In the genomic region with DNA sequence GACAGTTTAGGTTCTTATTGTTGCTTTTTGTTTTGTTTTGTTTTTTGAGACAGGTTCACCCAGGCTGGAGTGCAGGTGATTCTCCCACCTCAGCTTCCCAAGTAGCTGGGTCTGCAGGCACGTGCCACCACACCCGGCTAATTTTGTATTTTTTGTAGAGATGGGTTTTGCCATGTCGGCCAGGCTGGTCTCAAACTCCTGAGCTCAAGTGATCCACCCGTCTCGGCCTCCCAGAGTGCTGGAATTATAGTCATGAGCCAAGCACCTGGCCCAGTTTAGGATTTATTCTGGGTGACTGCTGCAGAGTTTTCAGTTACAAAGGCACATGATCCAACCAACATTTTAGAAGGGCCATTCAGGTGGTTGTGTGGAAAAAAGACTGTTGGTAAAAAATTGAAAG, we compare ENCODE assay signal across 8 cellular contexts.
"Had no signal": no experiment of that assay in that cellular context is flagged by ENCODE, and none has a peak within 500 bp of the region (broad histone marks: within the 10 kb centered on the region; RNA-seq: fewer than 3 reads in every experiment).

No MANE protein-coding gene starts in this region.

- ATAC-seq: GM23338, HCT116 had no signal

- DNase-seq: GM23248, GOT3, H7, H9, HCEC 1CT, HFFc6 had no signal
